1 cellular context compared by ENCODE assay signal in genomic region chr3:14418670-14419250, GRCh38.
TF ChIP-seq lines count a peak whose summit lies in the region.

No MANE protein-coding gene starts in this region.

TF ChIP-seq in H1, 55 proteins besides CTCF, POLR2A, EP300 and RAD21:
- TF ChIP-seq TEAD4 (IDR thresholded peaks at IDR 0.05; ENCODE audit: low read depth, low read length) (peak; percentile 71), CEBPB (IDR thresholded peaks at IDR 0.05; ENCODE audit: low read depth, low read length) (0 out of 2 replicates have a peak, but pooled peaks have one; percentile 20), JUN (IDR thresholded peaks at IDR 0.05; ENCODE audit: low read depth, low read length) (no peak), KDM1A (IDR thresholded peaks at IDR 0.05; ENCODE audit: borderline replicate concordance, low read length) (peak; percentile 60; the same call in 1 of the 2 replicates), ATF2 (IDR thresholded peaks at IDR 0.05; ENCODE audit: low read length) (no peak), GTF2F1 (IDR thresholded peaks at IDR 0.05; ENCODE audit: borderline replicate concordance, low read depth, low read length) (no peak), KDM4A (IDR thresholded peaks at IDR 0.05; ENCODE audit: low read depth, low read length, severe bottlenecking) (no peak)
